In the genomic region with DNA sequence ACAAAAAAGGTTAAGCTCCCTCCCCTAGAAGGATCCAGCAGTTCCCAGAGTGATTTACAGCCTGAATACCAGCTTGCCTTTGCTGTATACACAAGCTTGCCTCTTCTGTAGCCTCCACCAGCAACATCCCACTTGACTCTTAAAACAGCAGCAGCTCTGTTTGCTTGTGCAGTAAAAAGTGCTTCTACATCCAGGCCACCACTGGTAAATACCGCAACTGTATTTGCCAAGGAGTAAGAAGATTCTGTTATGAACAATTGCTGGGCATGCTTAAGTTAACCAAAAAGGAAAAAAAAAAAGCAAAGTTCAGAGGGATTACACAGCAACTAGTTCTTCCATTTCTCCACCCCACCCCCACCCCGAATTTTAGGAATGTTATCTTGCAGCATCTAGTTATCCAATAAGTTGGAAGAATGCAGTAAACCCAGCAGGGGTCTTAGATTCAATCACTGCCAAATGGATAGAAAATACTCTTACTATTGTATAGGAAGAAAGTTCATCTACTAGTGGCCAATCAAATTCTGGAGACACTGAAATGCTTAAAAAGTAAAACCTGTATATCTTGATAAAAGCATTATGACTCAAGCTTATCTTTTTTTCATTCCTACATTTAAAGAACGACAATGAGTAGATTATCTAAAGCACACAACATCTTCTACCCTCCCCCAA, we compare ENCODE assay signal across 1 cellular context.
TF ChIP-seq lines count a peak whose summit lies in the region.

No MANE protein-coding gene starts in this region.

TF ChIP-seq in HEK293T, 16 proteins besides CTCF, POLR2A, EP300 and RAD21 (continued from another document):
- TF ChIP-seq FOXA1 (IDR thresholded peaks at IDR 0.05) (no peak), ZNF384 (IDR thresholded peaks at IDR 0.05) (peak; percentile 46; the same call in 1 of the 2 replicates), HDGF (IDR thresholded peaks at IDR 0.05; ENCODE audit: borderline replicate concordance) (no peak), FOXM1 (IDR thresholded peaks at IDR 0.05; ENCODE audit: borderline replicate concordance) (no peak)
